ENCODE assay signal across 12 cellular contexts in genomic region chr17:29159286-29159860, GRCh38. TPM values are rescaled to one million over a fixed set of nuclear protein-coding genes. Genes with fewer than 3 reads are reported as not detected.
DNase-seq lines count a peak whose midpoint lies in the region; ATAC-seq and TF ChIP-seq lines count a peak whose summit lies in the region.
"Had no signal": no experiment of that assay in that cellular context is flagged by ENCODE, and none has a peak within 500 bp of the region (broad histone marks: within the 10 kb centered on the region; RNA-seq: fewer than 3 reads in every experiment).

No MANE protein-coding gene starts in this region.

- no peak for TF ChIP-seq CTCF in CD14-positive monocyte (IDR thresholded peaks at IDR 0.05)
- TF ChIP-seq CTCF in osteoblast (IDR thresholded peaks at IDR 0.05; ENCODE audit: extremely low read depth, low read depth, low read length): no peak

- H3K27me3 Mint-ChIP-seq in CD14-positive monocyte (ENCODE audit: low read depth in 3 of 3): peaks cover 0 to 4% (median 2%) of the 10 kb centered on the region in 3 donors

- H4K20me1 ChIP-seq in osteoblast (ENCODE audit: insufficient read depth, low read length): peaks cover 20% of the 10 kb centered on the region

- H3K27ac Mint-ChIP-seq in CD14-positive monocyte: peak overlapping the region in 4 of 7 donors; percentile 46 to 79 (median 72)

- H3K27ac ChIP-seq in cingulate gyrus (ENCODE audit: low read depth, low read length) (peak overlapping the region; percentile 65), osteoblast (ENCODE audit: low read depth, low read length) (no peak overlapping the region)

- DNase-seq in CD14-positive monocyte (ENCODE audit: low spot score) (no peak), LHCN-M2 (ENCODE audit: low read depth) (peak; percentile 35), osteoblast (ENCODE audit: insufficient read length, low spot score, missing footprints) (peak; percentile 36), hepatic stellate cell (ENCODE audit: low spot score) (no peak)
- no peak for DNase-seq in stimulated activated naive CD4-positive, alpha-beta T cell (lab: John Stamatoyannopoulos, UW)
- DNase-seq: activated CD4-positive, alpha-beta T cell treated with anti-CD3 and anti-CD28 coated beads for 48 hours; midbrain; NCI-H1436 treated with DMSO at 0.1 percent for 48 hours; stimulated activated CD8-positive, alpha-beta memory T cell treated with anti-CD3 and anti-CD28 coated beads, Interleukin-4, amount 100 ng/mL, for 48 hours had no signal

- H3K27me3 ChIP-seq in osteoblast (ENCODE audit: insufficient read depth, low read length): no peaks in the 10 kb centered on the region

- no peak overlapping the region for H3K4me3 Mint-ChIP-seq in CD14-positive monocyte

- peak overlapping the region; percentile 48 for H3K4me3 ChIP-seq in osteoblast (ENCODE audit: insufficient read depth, low read length)

- H3K36me3 Mint-ChIP-seq in CD14-positive monocyte: no peaks in the 10 kb centered on the region

- ATAC-seq in GM18858 (IDR thresholded peaks at IDR 0.05; ENCODE audit: unreplicated experiment): no peak
- ATAC-seq in HG03097 (IDR thresholded peaks at IDR 0.05; ENCODE audit: low FRiP score, unreplicated experiment): no peak

- H3K4me1 ChIP-seq in osteoblast (ENCODE audit: insufficient read depth, low read length): peaks cover 71% of the 10 kb centered on the region

- peaks cover 22% of the 10 kb centered on the region for H3K79me2 ChIP-seq in osteoblast (ENCODE audit: insufficient read depth, low read length)

- peaks cover 0 to 2% (median 0%) of the 10 kb centered on the region in 7 donors for H3K9me3 Mint-ChIP-seq in CD14-positive monocyte

- H3K36me3 ChIP-seq in osteoblast (ENCODE audit: insufficient read depth, low read length): no peaks in the 10 kb centered on the region

- H3K9me3 ChIP-seq in osteoblast (ENCODE audit: low read depth, low read length): no peaks in the 10 kb centered on the region

- H3K4me1 Mint-ChIP-seq in CD14-positive monocyte: peaks cover 40% of the 10 kb centered on the region

- no peak overlapping the region for H2AFZ ChIP-seq in osteoblast (ENCODE audit: low read length)

- H3K4me2 ChIP-seq in osteoblast (ENCODE audit: insufficient read depth, low read length): peak overlapping the region; percentile 65

- intact Hi-C loops in CD14-positive monocyte (cut with micrococcal nuclease): no loop called here

RNA-seq across cellular contexts. Expression of gene MYO18A, which starts 20.8 kb away (rescaled TPM):
- polyA plus RNA-seq in CD14-positive monocyte: 10 to 100 TPM in 1 of 2 donors, 1 to 10 TPM in 1; 6.3 to 11.0 TPM
- 39.6 and 41.7 TPM in 2 replicates for total RNA-seq in LHCN-M2 (2014; rRNA removed)
- 35.2 TPM for polyA plus RNA-seq in LHCN-M2 (2012)
- 28.6 and 39.8 TPM in 2 replicates for total RNA-seq in osteoblast

Comparison
In these comparisons a context has a peak if more than half of its experiments do, and no peak if none do; other contexts are left out.
1. DNase-seq: peak in LHCN-M2 (single experiment) and osteoblast (single experiment); none in CD14-positive monocyte (single experiment), hepatic stellate cell (single experiment) and stimulated activated naive CD4-positive, alpha-beta T cell (0 of 6).